Comparison of ENCODE assay signal across 18 cellular contexts in genomic region chr20:35653893-35654292, GRCh38. TPM values are rescaled to one million over a fixed set of nuclear protein-coding genes. Genes with fewer than 3 reads are reported as not detected.
"Had no signal": no experiment of that assay in that cellular context is flagged by ENCODE, and none has a peak within 500 bp of the region (broad histone marks: within the 10 kb centered on the region; RNA-seq: fewer than 3 reads in every experiment).

No MANE protein-coding gene starts in this region.

- H3K4me3 Mint-ChIP-seq: dendritic cell treated with granulocyte-macrophage colony-stimulating factor and Interleukin-4, amounts not matched to agents 40 ng/mL and 50 ng/mL, for 4 days; effector memory CD8-positive, alpha-beta T cell; naive thymus-derived CD4-positive, alpha-beta T cell; nephron progenitor cell; type B pancreatic cell had no signal

- H3K9me3 Mint-ChIP-seq: dendritic cell treated with granulocyte-macrophage colony-stimulating factor and Interleukin-4, amounts not matched to agents 40 ng/mL and 50 ng/mL, for 4 days; effector memory CD8-positive, alpha-beta T cell; naive thymus-derived CD4-positive, alpha-beta T cell; type B pancreatic cell had no signal

- H3K27ac Mint-ChIP-seq: dendritic cell treated with granulocyte-macrophage colony-stimulating factor and Interleukin-4, amounts not matched to agents 40 ng/mL and 50 ng/mL, for 4 days; effector memory CD8-positive, alpha-beta T cell; naive thymus-derived CD4-positive, alpha-beta T cell; nephron progenitor cell; type B pancreatic cell had no signal

- H3K9me3 ChIP-seq: esophagus muscularis mucosa, gastrocnemius medialis, heart right ventricle, neutrophil had no signal

- H3K27me3 Mint-ChIP-seq: dendritic cell treated with granulocyte-macrophage colony-stimulating factor and Interleukin-4, amounts not matched to agents 40 ng/mL and 50 ng/mL, for 4 days; effector memory CD8-positive, alpha-beta T cell; naive thymus-derived CD4-positive, alpha-beta T cell; type B pancreatic cell had no signal

- H3K4me2 ChIP-seq: smooth muscle cell had no signal

- H3K4me3 ChIP-seq: esophagus muscularis mucosa, gastrocnemius medialis, heart right ventricle, smooth muscle cell had no signal

- FAIRE-seq: islet of Langerhans, urothelium cell line had no signal

- H3K27ac ChIP-seq: epithelial cell of prostate, esophagus muscularis mucosa, gastrocnemius medialis, heart right ventricle, neutrophil had no signal

- ATAC-seq: effector memory CD8-positive, alpha-beta T cell; gastrocnemius medialis; naive thymus-derived CD4-positive, alpha-beta T cell had no signal

- DNase-seq: effector memory CD8-positive, alpha-beta T cell; gastrocnemius medialis; heart right ventricle; hypothalamus; kidney glomerular epithelial cell; naive thymus-derived CD4-positive, alpha-beta T cell; nephron progenitor cell; posterior cingulate gyrus; stimulated activated CD4-positive, alpha-beta T cell treated with anti-CD3 and anti-CD28 coated beads, Interleukin-2, amount 100 ng/mL, for 48 hours; stimulated activated naive CD4-positive, alpha-beta T cell treated with Interleukin-2 at 50 U/mL for 16 hours had no signal

- H3K27me3 ChIP-seq: esophagus muscularis mucosa, gastrocnemius medialis, heart right ventricle, neutrophil had no signal

RNA-seq across cellular contexts. Expression of gene SPAG4, which starts 38.3 kb away (rescaled TPM):
- polyA plus RNA-seq: naive thymus-derived CD4-positive, alpha-beta T cell had no signal
